Comparison of ENCODE assay signal across 1 cellular context in genomic region chr13:96844195-96844594, GRCh38.
TF ChIP-seq lines count a peak whose summit lies in the region.

No MANE protein-coding gene starts in this region.

TF ChIP-seq in HEK293, 187 proteins besides CTCF, POLR2A, EP300 and RAD21 (continued from another document):
- no peak for TF ChIP-seq INSM2 (tag by site-specific recombination; IDR thresholded peaks at IDR 0.05)
